ENCODE assay signal across 1 cellular context in genomic region chr4:20292739-20293138, GRCh38.
"Had no signal": no experiment of that assay in that cellular context is flagged by ENCODE, and none has a peak within 500 bp of the region (broad histone marks: within the 10 kb centered on the region; RNA-seq: fewer than 3 reads in every experiment).

No MANE protein-coding gene starts in this region.

- H3K4me3 ChIP-seq: MG63 had no signal

- H3K9me3 ChIP-seq: MG63 had no signal

- H3K36me3 ChIP-seq: MG63 had no signal
